ENCODE assay signal across 18 cellular contexts in genomic region chr15:67130166-67130565, GRCh38.
DNase-seq lines count a peak whose midpoint lies in the region; ATAC-seq and TF ChIP-seq lines count a peak whose summit lies in the region.
"Had no signal": no experiment of that assay in that cellular context is flagged by ENCODE, and none has a peak within 500 bp of the region (broad histone marks: within the 10 kb centered on the region; RNA-seq: fewer than 3 reads in every experiment).

No MANE protein-coding gene starts in this region.

- H3K9me3 ChIP-seq in mesenchymal stem cell (ENCODE audit: control insufficient read depth, low read length) (no peaks in the 10 kb centered on the region), suprapubic skin (no peaks in the 10 kb centered on the region)
- H3K9me3 ChIP-seq: tibial artery had no signal

- H3K9ac ChIP-seq in mesenchymal stem cell (ENCODE audit: low read length): peak overlapping the region; percentile 68

- H3K14ac ChIP-seq in mesenchymal stem cell (ENCODE audit: low read length in 2 of 2): no peak overlapping the region

- no peak for TF ChIP-seq CTCF in activated B cell treated with CpG ODN at 0.5 μM for 24 hours (IDR thresholded peaks at IDR 0.05)
- TF ChIP-seq CTCF in suprapubic skin (IDR thresholded peaks at IDR 0.05): no peak
- TF ChIP-seq CTCF in chondrocyte (IDR thresholded peaks at IDR 0.05): no peak

- H3K27me3 ChIP-seq in mesenchymal stem cell (ENCODE audit: control insufficient read depth in 1 of 2, insufficient read depth in 1 of 2, low read length in 2 of 2): no peaks in the 10 kb centered on the region
- H3K27me3 ChIP-seq in suprapubic skin: no peaks in the 10 kb centered on the region
- H3K27me3 ChIP-seq: tibial artery had no signal

- H3K4me1 Mint-ChIP-seq in activated CD4-positive, alpha-beta T cell treated with anti-CD3 and anti-CD28 coated beads, Interleukin-2, amount 10 ng/mL, durations not matched to agents 24 days and 14 days: peaks cover 91% of the 10 kb centered on the region
- H3K4me1 Mint-ChIP-seq in activated B cell treated with CpG ODN at 0.5 μM for 24 hours: peaks cover 92% of the 10 kb centered on the region
- H3K4me1 Mint-ChIP-seq in chondrocyte (ENCODE audit: low read depth): peaks cover 53% of the 10 kb centered on the region

- peak overlapping the region; percentile 12 for H4K91ac ChIP-seq in mesenchymal stem cell (ENCODE audit: low read length)

- H3K4me2 ChIP-seq in mesenchymal stem cell (ENCODE audit: low read length, poor library complexity, severe bottlenecking): no peak overlapping the region

- H4K8ac ChIP-seq in mesenchymal stem cell (ENCODE audit: low read length): peak overlapping the region; percentile 47

- H3K27ac Mint-ChIP-seq in activated CD4-positive, alpha-beta T cell treated with anti-CD3 and anti-CD28 coated beads, Interleukin-2, amount 10 ng/mL, durations not matched to agents 24 days and 14 days: peak overlapping the region; percentile 81
- H3K27ac Mint-ChIP-seq in activated B cell treated with CpG ODN at 0.5 μM for 24 hours (peak overlapping the region; percentile 21), chondrocyte (ENCODE audit: unreplicated experiment) (no peak overlapping the region)
- H3K27ac Mint-ChIP-seq: progenitor cell of endocrine pancreas had no signal

- no peak for TF ChIP-seq POLR2A in suprapubic skin (IDR thresholded peaks at IDR 0.05)

- intact Hi-C loops in activated CD4-positive, alpha-beta T cell treated with anti-CD3 and anti-CD28 coated beads, Interleukin-2, amount 10 ng/mL, durations not matched to agents 24 days and 14 days (cut with micrococcal nuclease): loop anchor here (5.0 kb wide), 1 partner anchor 47 kb away; no protein-coding TSS in a partner anchor
- intact Hi-C loops in activated B cell treated with CpG ODN at 0.5 μM for 24 hours (cut with micrococcal nuclease): no loop called here

- H2BK120ac ChIP-seq in mesenchymal stem cell (ENCODE audit: low read depth, low read length): no peak overlapping the region

- H3K18ac ChIP-seq in mesenchymal stem cell (ENCODE audit: low read depth in 1 of 2, low read length in 2 of 2): peak overlapping the region; percentile 64 to 79

- CTCF ChIA-PET in activated B cell treated with CpG ODN at 0.5 μM for 24 hours (lab: Charles Lee): no interaction called here

- no peak for TF ChIP-seq EP300 in suprapubic skin (IDR thresholded peaks at IDR 0.05)

- peak overlapping the region; percentile 78 for H2BK15ac ChIP-seq in mesenchymal stem cell (ENCODE audit: low read depth, poor library complexity, severe bottlenecking)

- no peak overlapping the region for H3K23ac ChIP-seq in mesenchymal stem cell (ENCODE audit: low read length in 2 of 2)

- no peak for DNase-seq in activated CD4-positive, alpha-beta T cell treated with anti-CD3 and anti-CD28 coated beads, Interleukin-2, amount 10 ng/mL, durations not matched to agents 24 days and 14 days
- no peak for DNase-seq in activated CD4-positive, alpha-beta T cell treated with anti-CD3 and anti-CD28 coated beads, Interleukin-2, amount 50 U/mL, for 4 hours
- DNase-seq in activated B cell treated with CpG ODN at 0.5 μM for 24 hours (no peak), mesenchymal stem cell (no peak), suprapubic skin (ENCODE audit: low spot score in 2 of 2) (no peak), NCI-H82 treated with DMSO at 0.1 percent for 48 hours (lab: John Stamatoyannopoulos, UW; ENCODE audit: unreplicated experiment) (no peak), chondrocyte (ENCODE audit: low spot score) (no peak)
- DNase-seq: activated naive CD4-positive, alpha-beta T cell; cortex of kidney; MM.1S; NCI-H187; NCI-H446 treated with DMSO at 0.1 percent for 48 hours; Right ventricle myocardium superior had no signal

- H3K4me1 ChIP-seq in mesenchymal stem cell (ENCODE audit: control insufficient read depth, insufficient read depth, low read depth, low read length) (peaks cover 55% of the 10 kb centered on the region), suprapubic skin (peaks cover 84% of the 10 kb centered on the region)

- no peak overlapping the region for H2BK5ac ChIP-seq in mesenchymal stem cell (ENCODE audit: low read depth, low read length, poor library complexity, severe bottlenecking)

- peaks cover 0 to 35% of the 10 kb centered on the region in 2 experiments for H3K36me3 ChIP-seq in mesenchymal stem cell (ENCODE audit: control insufficient read depth in 1 of 2, insufficient read depth in 2 of 2, low read depth in 1 of 2, low read length in 2 of 2)
- H3K36me3 ChIP-seq in suprapubic skin: no peaks in the 10 kb centered on the region
- H3K36me3 ChIP-seq: tibial artery had no signal

- H3K4me3 ChIP-seq in mesenchymal stem cell (ENCODE audit: insufficient read depth in 1 of 2, low read depth in 1 of 2, low read length in 2 of 2) (peak overlapping the region in 1 of 2 experiments; percentile 8), suprapubic skin (no peak overlapping the region)
- H3K4me3 ChIP-seq: tibial artery had no signal

- POLR2A ChIA-PET in activated B cell treated with CpG ODN at 0.5 μM for 24 hours (lab: Charles Lee): interaction anchor here (0.6 to 4.2 kb wide), 2 partner anchors 8 to 46 kb away, joined by 3 to 24 read pairs; no protein-coding TSS in a partner anchor

- H3K4ac ChIP-seq in mesenchymal stem cell (ENCODE audit: low read depth in 1 of 2, low read length in 2 of 2): peak overlapping the region; percentile 9 to 57

- H3K27ac ChIP-seq in mesenchymal stem cell (ENCODE audit: low read length, poor library complexity, severe bottlenecking) (no peak overlapping the region), suprapubic skin (peak overlapping the region; percentile 7)
- H3K27ac ChIP-seq: tibial artery had no signal

- H3K27me3 Mint-ChIP-seq in activated CD4-positive, alpha-beta T cell treated with anti-CD3 and anti-CD28 coated beads, Interleukin-2, amount 10 ng/mL, durations not matched to agents 24 days and 14 days: no peaks in the 10 kb centered on the region
- H3K27me3 Mint-ChIP-seq in activated B cell treated with CpG ODN at 0.5 μM for 24 hours (no peaks in the 10 kb centered on the region), chondrocyte (ENCODE audit: low read depth) (no peaks in the 10 kb centered on the region)
- H3K27me3 Mint-ChIP-seq: progenitor cell of endocrine pancreas had no signal

- 98% methylated on average over 8 of the region's 12 CpGs for WGBS in mesenchymal stem cell
- 97% methylated on average over 11 of the region's 12 CpGs for WGBS in suprapubic skin

- H3K4me3 Mint-ChIP-seq in activated CD4-positive, alpha-beta T cell treated with anti-CD3 and anti-CD28 coated beads, Interleukin-2, amount 10 ng/mL, durations not matched to agents 24 days and 14 days: peak overlapping the region; percentile 19
- H3K4me3 Mint-ChIP-seq in activated B cell treated with CpG ODN at 0.5 μM for 24 hours (no peak overlapping the region), chondrocyte (ENCODE audit: unreplicated experiment) (no peak overlapping the region)

- H2BK12ac ChIP-seq in mesenchymal stem cell (ENCODE audit: low read length in 2 of 2): peak overlapping the region; percentile 59 to 66

- ATAC-seq in activated B cell treated with CpG ODN at 0.5 μM for 24 hours (ENCODE audit: low read depth): no peak
- no peak for ATAC-seq in GM18502 (IDR thresholded peaks at IDR 0.05; ENCODE audit: poor library complexity, unreplicated experiment)
- ATAC-seq: activated CD4-positive, CD25-positive, alpha-beta regulatory T cell treated with anti-CD3 and anti-CD28 coated beads, Interleukin-2, amount 50 U/mL, for 24 hours; HepG2 had no signal

- H3K36me3 Mint-ChIP-seq in activated CD4-positive, alpha-beta T cell treated with anti-CD3 and anti-CD28 coated beads, Interleukin-2, amount 10 ng/mL, durations not matched to agents 24 days and 14 days (ENCODE audit: low read depth): peaks cover 38% of the 10 kb centered on the region
- H3K36me3 Mint-ChIP-seq in activated B cell treated with CpG ODN at 0.5 μM for 24 hours (ENCODE audit: low read depth): peaks cover 56% of the 10 kb centered on the region
- H3K36me3 Mint-ChIP-seq in chondrocyte (ENCODE audit: low read depth): no peaks in the 10 kb centered on the region

- peaks cover 36% of the 10 kb centered on the region for H3K79me1 ChIP-seq in mesenchymal stem cell (replicated peaks; ENCODE audit: low read length, poor library complexity, severe bottlenecking)

- no peak overlapping the region for H2AFZ ChIP-seq in mesenchymal stem cell (ENCODE audit: low read depth, low read length)

- H3K9me3 Mint-ChIP-seq in activated CD4-positive, alpha-beta T cell treated with anti-CD3 and anti-CD28 coated beads, Interleukin-2, amount 10 ng/mL, durations not matched to agents 24 days and 14 days: no peaks in the 10 kb centered on the region
- H3K9me3 Mint-ChIP-seq in activated B cell treated with CpG ODN at 0.5 μM for 24 hours: no peaks in the 10 kb centered on the region
- no peaks in the 10 kb centered on the region for H3K9me3 Mint-ChIP-seq in chondrocyte (ENCODE audit: low read depth)

- H2AK5ac ChIP-seq in mesenchymal stem cell (ENCODE audit: low read length, severe bottlenecking): peak overlapping the region; percentile 39
